Comparison of ENCODE assay signal across 17 cellular contexts in genomic region chr19:18053571-18054219, GRCh38. TPM values are rescaled to one million over a fixed set of nuclear protein-coding genes. Genes with fewer than 3 reads are reported as not detected.
A peak's percentile ranks its signal among the peaks of the same experiment; 100 is the strongest.
DNase-seq lines count a peak whose midpoint lies in the region; ATAC-seq and TF ChIP-seq lines count a peak whose summit lies in the region.
"Had no signal": no experiment of that assay in that cellular context is flagged by ENCODE, and none has a peak within 500 bp of the region (broad histone marks: within the 10 kb centered on the region; RNA-seq: fewer than 3 reads in every experiment).

No MANE protein-coding gene starts in this region.

- no peaks in the 10 kb centered on the region for H3K9me3 Mint-ChIP-seq in activated T-helper 1 cell treated with anti-CD3 and anti-CD28 coated beads, Interleukin-12 subunit alpha, Interleukin-12 subunit beta, Interleukin-2, Interleukin-4 antibody, amounts not matched to agents 30 ng/mL and 10 ng/mL and 1 ng/mL, durations not matched to agents 14 hours and 24 hours and 36 hours
- peaks cover 0 to 6% (median 0%) of the 10 kb centered on the region in 7 donors for H3K9me3 Mint-ChIP-seq in CD14-positive monocyte
- H3K9me3 Mint-ChIP-seq: activated naive CD8-positive, alpha-beta T cell treated with anti-CD3 and anti-CD28 coated beads, Interleukin-2, amount 50 U/mL, for 24 hours had no signal

- no peak overlapping the region for H3K4me3 Mint-ChIP-seq in activated T-helper 1 cell treated with anti-CD3 and anti-CD28 coated beads, Interleukin-12 subunit alpha, Interleukin-12 subunit beta, Interleukin-2, Interleukin-4 antibody, amounts not matched to agents 30 ng/mL and 10 ng/mL and 1 ng/mL, durations not matched to agents 14 hours and 24 hours and 36 hours
- H3K4me3 Mint-ChIP-seq in CD14-positive monocyte = peak overlapping the region in 1 of 2 donors; percentile 3
- H3K4me3 Mint-ChIP-seq: activated naive CD8-positive, alpha-beta T cell treated with anti-CD3 and anti-CD28 coated beads, Interleukin-2, amount 50 U/mL, for 24 hours had no signal

- H3K27me3 Mint-ChIP-seq in activated T-helper 1 cell treated with anti-CD3 and anti-CD28 coated beads, Interleukin-12 subunit alpha, Interleukin-12 subunit beta, Interleukin-2, Interleukin-4 antibody, amounts not matched to agents 30 ng/mL and 10 ng/mL and 1 ng/mL, durations not matched to agents 14 hours and 24 hours and 36 hours (ENCODE audit: insufficient read depth) = peaks cover 1% of the 10 kb centered on the region
- peaks cover 11 to 27% (median 21%) of the 10 kb centered on the region in 3 donors for H3K27me3 Mint-ChIP-seq in CD14-positive monocyte (ENCODE audit: low read depth in 3 of 3)

- no peak for TF ChIP-seq CTCF in fibroblast of villous mesenchyme (IDR thresholded peaks at IDR 0.05; ENCODE audit: insufficient read depth, low read depth, low read length)
- TF ChIP-seq CTCF in CD14-positive monocyte (IDR thresholded peaks at IDR 0.05) = no peak

- H3K4me3 ChIP-seq in fibroblast of villous mesenchyme (ENCODE audit: low read depth, low read length) = no peak overlapping the region
- H3K4me3 ChIP-seq: colonic mucosa had no signal

- ATAC-seq in GM19397 (IDR thresholded peaks at IDR 0.05; ENCODE audit: unreplicated experiment) = no peak
- ATAC-seq: activated naive CD8-positive, alpha-beta T cell treated with anti-CD3 and anti-CD28 coated beads, Interleukin-2, amount 50 U/mL, for 24 hours had no signal

- H3K4me1 Mint-ChIP-seq in activated T-helper 1 cell treated with anti-CD3 and anti-CD28 coated beads, Interleukin-12 subunit alpha, Interleukin-12 subunit beta, Interleukin-2, Interleukin-4 antibody, amounts not matched to agents 30 ng/mL and 10 ng/mL and 1 ng/mL, durations not matched to agents 14 hours and 24 hours and 36 hours (ENCODE audit: low read depth) = peaks cover 30% of the 10 kb centered on the region
- peaks cover 28% of the 10 kb centered on the region for H3K4me1 Mint-ChIP-seq in CD14-positive monocyte

- peaks cover 12% of the 10 kb centered on the region for H3K36me3 Mint-ChIP-seq in activated T-helper 1 cell treated with anti-CD3 and anti-CD28 coated beads, Interleukin-12 subunit alpha, Interleukin-12 subunit beta, Interleukin-2, Interleukin-4 antibody, amounts not matched to agents 30 ng/mL and 10 ng/mL and 1 ng/mL, durations not matched to agents 14 hours and 24 hours and 36 hours (ENCODE audit: low read depth)
- no peaks in the 10 kb centered on the region for H3K36me3 Mint-ChIP-seq in CD14-positive monocyte

- peak; percentile 36 for DNase-seq in A172 (ENCODE audit: low spot score)
- DNase-seq in H4 (ENCODE audit: low spot score) = peak; percentile 42
- no peak for DNase-seq in activated T-helper 1 cell treated with anti-CD3 and anti-CD28 coated beads, Interleukin-12 subunit alpha, Interleukin-12 subunit beta, Interleukin-2, Interleukin-4 antibody, amounts not matched to agents 30 ng/mL and 10 ng/mL and 1 ng/mL, durations not matched to agents 14 hours and 24 hours and 36 hours (ENCODE audit: low spot score)
- peak; percentile 23 for DNase-seq in fibroblast of villous mesenchyme (ENCODE audit: low read depth)
- DNase-seq in CD14-positive monocyte (ENCODE audit: low spot score) = no peak
- DNase-seq in SKM-1 treated with dmso at 0.1 percent for 144 hours (lab: John Stamatoyannopoulos, UW; ENCODE audit: unreplicated experiment) = no peak
- no peak for DNase-seq in NCI-H226
- DNase-seq: activated CD8-positive, alpha-beta memory T cell treated with anti-CD3 and anti-CD28 coated beads, Interleukin-2, amount 50 U/mL, for 4 hours; activated naive CD8-positive, alpha-beta T cell treated with anti-CD3 and anti-CD28 coated beads, Interleukin-2, amount 50 U/mL, for 24 hours; colonic mucosa; DMS79; islet precursor cell; NCI-H1694 treated with DMSO at 0.1 percent for 48 hours; NCI-H774; SHP77; stimulated activated CD4-positive, alpha-beta T cell treated with anti-CD3 and anti-CD28 coated beads, Interleukin-2, amount 100 ng/mL, for 24 hours had no signal

- intact Hi-C loops in activated T-helper 1 cell treated with anti-CD3 and anti-CD28 coated beads, Interleukin-12 subunit alpha, Interleukin-12 subunit beta, Interleukin-2, Interleukin-4 antibody, amounts not matched to agents 30 ng/mL and 10 ng/mL and 1 ng/mL, durations not matched to agents 14 hours and 24 hours and 36 hours (cut with micrococcal nuclease) = no loop called here
- intact Hi-C loops in CD14-positive monocyte (cut with micrococcal nuclease) = no loop called here

- peak overlapping the region; percentile 48 for H3K27ac Mint-ChIP-seq in activated T-helper 1 cell treated with anti-CD3 and anti-CD28 coated beads, Interleukin-12 subunit alpha, Interleukin-12 subunit beta, Interleukin-2, Interleukin-4 antibody, amounts not matched to agents 30 ng/mL and 10 ng/mL and 1 ng/mL, durations not matched to agents 14 hours and 24 hours and 36 hours
- no peak overlapping the region for H3K27ac Mint-ChIP-seq in CD14-positive monocyte
- H3K27ac Mint-ChIP-seq: activated naive CD8-positive, alpha-beta T cell treated with anti-CD3 and anti-CD28 coated beads, Interleukin-2, amount 50 U/mL, for 24 hours had no signal

RNA-seq across cellular contexts. Expression of gene IL12RB1, which starts 33.0 kb away (rescaled TPM):
- total RNA-seq in A172 (2014; rRNA removed; shearing (Covaris generic)) = 0.93 TPM in 1 of 2 replicates, not detected in the other
- 2.4 TPM in 2 replicates for total RNA-seq in H4 (2014; rRNA removed; shearing (Covaris generic))
- total RNA-seq in activated T-helper 1 cell treated with anti-CD3 and anti-CD28 coated beads, Interleukin-12 subunit alpha, Interleukin-12 subunit beta, Interleukin-2, Interleukin-4 antibody, amounts not matched to agents 30 ng/mL and 10 ng/mL and 1 ng/mL, durations not matched to agents 14 hours and 24 hours and 36 hours = 44.5 and 47.5 TPM in 2 replicates
- 0.64 and 1.3 TPM in 2 replicates for total RNA-seq in fibroblast of villous mesenchyme
- polyA plus RNA-seq in CD14-positive monocyte = 1 to 10 TPM; 7.8 to 7.9 TPM

RNA-seq across cellular contexts. Expression of gene MAST3, which starts 43.9 kb away (rescaled TPM):
- total RNA-seq in A172 (2014; rRNA removed; shearing (Covaris generic)) = 2.7 and 3.0 TPM in 2 replicates
- 2.4 and 3.1 TPM in 2 replicates for total RNA-seq in H4 (2014; rRNA removed; shearing (Covaris generic))
- total RNA-seq in activated T-helper 1 cell treated with anti-CD3 and anti-CD28 coated beads, Interleukin-12 subunit alpha, Interleukin-12 subunit beta, Interleukin-2, Interleukin-4 antibody, amounts not matched to agents 30 ng/mL and 10 ng/mL and 1 ng/mL, durations not matched to agents 14 hours and 24 hours and 36 hours = 16.5 and 17.6 TPM in 2 replicates
- 1.9 and 3.0 TPM in 2 replicates for total RNA-seq in fibroblast of villous mesenchyme
- 10 to 100 TPM in 1 of 2 donors, 1 to 10 TPM in 1; 6.8 to 12.4 TPM for polyA plus RNA-seq in CD14-positive monocyte

RNA-seq across cellular contexts. Expression of gene ARRDC2, which starts 45.7 kb away (rescaled TPM):
- total RNA-seq in A172 (2014; rRNA removed; shearing (Covaris generic)) = 7.4 and 12.2 TPM in 2 replicates
- 8.7 and 9.3 TPM in 2 replicates for total RNA-seq in H4 (2014; rRNA removed; shearing (Covaris generic))
- total RNA-seq in activated T-helper 1 cell treated with anti-CD3 and anti-CD28 coated beads, Interleukin-12 subunit alpha, Interleukin-12 subunit beta, Interleukin-2, Interleukin-4 antibody, amounts not matched to agents 30 ng/mL and 10 ng/mL and 1 ng/mL, durations not matched to agents 14 hours and 24 hours and 36 hours = 45.0 and 46.1 TPM in 2 replicates
- 3.5 and 3.9 TPM in 2 replicates for total RNA-seq in fibroblast of villous mesenchyme
- 10 to 100 TPM; 13.8 to 23.9 TPM for polyA plus RNA-seq in CD14-positive monocyte

Comparison
In these comparisons a context has a peak if more than half of its experiments do, and no peak if none do; other contexts are left out.
1. DNase-seq: peak in A172 (single experiment), H4 (single experiment) and fibroblast of villous mesenchyme (single experiment); none in activated T-helper 1 cell treated with anti-CD3 and anti-CD28 coated beads, Interleukin-12 subunit alpha, Interleukin-12 subunit beta, Interleukin-2, Interleukin-4 antibody, amounts not matched to agents 30 ng/mL and 10 ng/mL and 1 ng/mL, durations not matched to agents 14 hours and 24 hours and 36 hours (single experiment), CD14-positive monocyte (single experiment), SKM-1 treated with dmso at 0.1 percent for 144 hours (single experiment) and NCI-H226 (single experiment).
2. RNA of gene IL12RB1, which starts 33.0 kb away (total RNA-seq): 44.5 to 47.5 TPM in activated T-helper 1 cell treated with anti-CD3 and anti-CD28 coated beads, Interleukin-12 subunit alpha, Interleukin-12 subunit beta, Interleukin-2, Interleukin-4 antibody, amounts not matched to agents 30 ng/mL and 10 ng/mL and 1 ng/mL, durations not matched to agents 14 hours and 24 hours and 36 hours; 2.4 TPM in H4, 0.64 to 1.3 TPM in fibroblast of villous mesenchyme and 0.93 TPM in A172; every median in the first group is over 10 times any median in the second.